ENCODE assay signal across 1 cellular context in the genomic region with DNA sequence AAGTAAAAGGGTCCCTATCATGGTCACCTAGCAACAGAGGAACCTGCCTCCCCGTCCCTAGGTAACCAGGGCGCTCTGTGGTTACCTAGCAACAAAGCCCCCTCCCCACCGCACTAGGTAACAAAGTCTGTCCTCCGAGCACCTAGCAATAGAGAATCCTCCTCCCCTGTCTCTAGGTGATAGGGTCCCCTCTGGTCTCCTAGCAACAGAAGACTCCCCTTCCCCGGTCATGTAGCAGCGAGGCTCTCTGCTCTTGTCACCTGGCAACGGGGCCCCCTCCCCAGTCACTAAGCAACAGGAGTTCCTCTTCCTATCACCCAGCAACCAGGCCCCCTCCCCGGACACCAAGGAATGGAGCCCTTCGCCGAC.
TF ChIP-seq lines count a peak whose summit lies in the region.

No MANE protein-coding gene starts in this region.

TF ChIP-seq in endothelial cell of umbilical vein, 7 proteins besides CTCF, POLR2A, EP300 and RAD21:
- no peak for TF ChIP-seq JUN (IDR thresholded peaks at IDR 0.05; ENCODE audit: borderline replicate concordance, insufficient read depth, insufficient read length, low read depth)
- no peak for TF ChIP-seq MYC (IDR thresholded peaks at IDR 0.05; ENCODE audit: low read depth, low read length)
- no peak for TF ChIP-seq POLR2AphosphoS5 (IDR thresholded peaks at IDR 0.05; ENCODE audit: insufficient read depth, low read depth, low read length)
- TF ChIP-seq EZH2 (IDR thresholded peaks at IDR 0.05; ENCODE audit: borderline replicate concordance, low read depth, low read length, severe bottlenecking) = no peak
- TF ChIP-seq FOS (IDR thresholded peaks at IDR 0.05; ENCODE audit: borderline replicate concordance, insufficient read depth, low read length) = no peak
- no peak for TF ChIP-seq GATA2 (IDR thresholded peaks at IDR 0.05; ENCODE audit: insufficient read depth, insufficient read length, low read depth, low read length)
- TF ChIP-seq, protein P1, sequence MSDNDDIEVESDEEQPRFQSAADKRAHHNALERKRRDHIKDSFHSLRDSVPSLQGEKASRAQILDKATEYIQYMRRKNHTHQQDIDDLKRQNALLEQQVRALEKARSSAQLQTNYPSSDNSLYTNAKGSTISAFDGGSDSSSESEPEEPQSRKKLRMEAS (IDR thresholded peaks at IDR 0.05; ENCODE audit: insufficient read depth, insufficient read length) = no peak
